In genomic region chr6:31831350-31832215, GRCh38 we compare ENCODE assay signal across 9 cellular contexts. TPM values are rescaled to one million over a fixed set of nuclear protein-coding genes. Genes with fewer than 3 reads are reported as not detected.
DNase-seq lines count a peak whose midpoint lies in the region; ATAC-seq, FAIRE-seq and TF ChIP-seq lines count a peak whose summit lies in the region.
"Had no signal": no experiment of that assay in that cellular context is flagged by ENCODE, and none has a peak within 500 bp of the region (broad histone marks: within the 10 kb centered on the region; RNA-seq: fewer than 3 reads in every experiment).

No MANE protein-coding gene starts in this region.

- peaks cover 72% of the 10 kb centered on the region for H3K79me2 ChIP-seq in DOHH2 (ENCODE audit: control insufficient read depth, low read length)
- peaks cover 44% of the 10 kb centered on the region for H3K79me2 ChIP-seq in parathyroid adenoma

- H3K27me3 ChIP-seq in DOHH2 (ENCODE audit: control insufficient read depth, low read length) (no peaks in the 10 kb centered on the region), endodermal cell (ENCODE audit: control insufficient read depth, insufficient read depth, low read length, poor library complexity, severe bottlenecking) (no peaks in the 10 kb centered on the region), parathyroid adenoma (ENCODE audit: control insufficient read depth, insufficient read depth, low read length) (no peaks in the 10 kb centered on the region)

- H3K27ac ChIP-seq in DOHH2 (ENCODE audit: low read depth, low read length) (0 out of 2 replicates have a peak overlapping the region, but pooled peaks have one; percentile 71), endodermal cell (ENCODE audit: low read depth, low read length) (no peak overlapping the region), parathyroid adenoma (peak overlapping the region; percentile 80)

- peaks cover 14% of the 10 kb centered on the region for H3K4me1 Mint-ChIP-seq in endodermal cell

- no peak overlapping the region for H2AFZ ChIP-seq in parathyroid adenoma

- TF ChIP-seq CTCF in DOHH2 (IDR thresholded peaks at IDR 0.05; ENCODE audit: low read depth, low read length, poor library complexity, severe bottlenecking) (no peak), endodermal cell (conservative IDR thresholded peaks at IDR 0.05) (no peak), parathyroid adenoma (IDR thresholded peaks at IDR 0.05) (no peak)

- H3K4me3 ChIP-seq in DOHH2 (ENCODE audit: low read length) = peak overlapping the region; percentile 74
- peak overlapping the region; percentile 95 for H3K4me3 ChIP-seq in endodermal cell (ENCODE audit: low read length)
- H3K4me3 ChIP-seq in parathyroid adenoma (ENCODE audit: low read depth, low read length) = peak overlapping the region; percentile 90

- no peak for ATAC-seq in GM21786 (IDR thresholded peaks at IDR 0.05; ENCODE audit: unreplicated experiment)

- peaks cover 49% of the 10 kb centered on the region for H3K4me1 ChIP-seq in DOHH2 (ENCODE audit: control insufficient read depth, low read length)
- H3K4me1 ChIP-seq in endodermal cell (ENCODE audit: control insufficient read depth, insufficient read depth, low read length) = no peaks in the 10 kb centered on the region
- H3K4me1 ChIP-seq in parathyroid adenoma = peaks cover 14% of the 10 kb centered on the region

- H3F3A ChIP-seq in DOHH2 (ENCODE audit: control insufficient read depth, insufficient read depth) = peaks cover 42% of the 10 kb centered on the region

- H3K9me3 Mint-ChIP-seq in endodermal cell = no peaks in the 10 kb centered on the region

- H3K9me3 ChIP-seq in DOHH2 (ENCODE audit: control insufficient read depth, insufficient read depth, low read length) (no peaks in the 10 kb centered on the region), endodermal cell (ENCODE audit: control insufficient read depth, low read length) (no peaks in the 10 kb centered on the region), parathyroid adenoma (ENCODE audit: control insufficient read depth, low read length) (no peaks in the 10 kb centered on the region)

- H3K27ac Mint-ChIP-seq in endodermal cell = no peak overlapping the region

- no peak for FAIRE-seq in GM19239 (lab: Jason Lieb, UNC)

- H3K36me3 Mint-ChIP-seq in endodermal cell (ENCODE audit: low read depth) = peaks cover 15% of the 10 kb centered on the region

- H4K20me1 ChIP-seq in DOHH2 (ENCODE audit: control insufficient read depth, insufficient read depth, low read depth, low read length) = no peaks in the 10 kb centered on the region

- H3K9ac ChIP-seq in endodermal cell (ENCODE audit: extremely low read depth, low read length, poor library complexity, severe bottlenecking) (no peak overlapping the region), parathyroid adenoma (no peak overlapping the region)

- peaks cover 28% of the 10 kb centered on the region for H3K36me3 ChIP-seq in DOHH2 (ENCODE audit: control insufficient read depth, low read length)
- peaks cover 8% of the 10 kb centered on the region for H3K36me3 ChIP-seq in endodermal cell (ENCODE audit: control insufficient read depth, insufficient read depth, low read length)
- no peaks in the 10 kb centered on the region for H3K36me3 ChIP-seq in parathyroid adenoma (ENCODE audit: control insufficient read depth, insufficient read depth, low read length)

- WGBS in endodermal cell (ENCODE audit: insufficient coverage in 1 of 2, insufficient read length in 1 of 2), 2 experiments = 96% methylated on average over 8 to 15 of the region's 15 CpGs

- DNase-seq in NOMO-1 treated with dmso at 0.1 percent for 144 hours (lab: John Stamatoyannopoulos, UW; ENCODE audit: unreplicated experiment) (peak; percentile 26), endodermal cell (no peak), islet precursor cell (no peak), GM19239 (ENCODE audit: insufficient read length, low spot score) (no peak), NCI-H2107 (lab: John Stamatoyannopoulos, UW) (no peak)
- DNase-seq: NCI-H2029 had no signal

- H3K4me2 ChIP-seq in DOHH2 (ENCODE audit: low read length) (peak overlapping the region; percentile 69), parathyroid adenoma (ENCODE audit: low read length) (peak overlapping the region; percentile 97)

- no peaks in the 10 kb centered on the region for H3K9me2 ChIP-seq in DOHH2 (replicated peaks; ENCODE audit: control insufficient read depth, low read length)

- H3K4me3 Mint-ChIP-seq in endodermal cell = peak overlapping the region; percentile 68

- H3K27me3 Mint-ChIP-seq in endodermal cell (ENCODE audit: insufficient read depth) = no peaks in the 10 kb centered on the region

RNA-seq across cellular contexts. Expression of gene HSPA1B, which starts 4.0 kb away (rescaled TPM):
- total RNA-seq in endodermal cell = 10 to 100 TPM; 61.8 to 83.9 TPM
- polyA plus RNA-seq in endodermal cell (2013, experiment 1 of 2) = 64.0 TPM
- 54.0 TPM for polyA plus RNA-seq in endodermal cell (2013, experiment 2 of 2)

RNA-seq across cellular contexts. Expression of gene HSPA1A, which starts 16.2 kb away (rescaled TPM):
- 10 to 100 TPM; 53.1 to 62.6 TPM for total RNA-seq in endodermal cell
- polyA plus RNA-seq in endodermal cell (2013, experiment 1 of 2) = 50.5 TPM
- 49.6 TPM for polyA plus RNA-seq in endodermal cell (2013, experiment 2 of 2)

RNA-seq across cellular contexts. Expression of gene HSPA1L, which starts 16.5 kb away (rescaled TPM):
- 1 to 10 TPM; 1.2 to 1.5 TPM for total RNA-seq in endodermal cell
- polyA plus RNA-seq in endodermal cell (2013, experiment 1 of 2) = 1.1 TPM
- 1.4 TPM for polyA plus RNA-seq in endodermal cell (2013, experiment 2 of 2)

RNA-seq across cellular contexts. Expression of gene LSM2, which starts 24.8 kb away (rescaled TPM):
- total RNA-seq in endodermal cell = 100 to 1,000 TPM; 106 to 119 TPM
- 131 TPM for polyA plus RNA-seq in endodermal cell (2013, experiment 1 of 2)
- polyA plus RNA-seq in endodermal cell (2013, experiment 2 of 2) = 120 TPM

RNA-seq across cellular contexts. Expression of gene NEU1, which starts 31.0 kb away (rescaled TPM):
- 10 to 100 TPM; 42.4 to 50.7 TPM for total RNA-seq in endodermal cell
- polyA plus RNA-seq in endodermal cell (2013, experiment 1 of 2) = 37.3 TPM
- polyA plus RNA-seq in endodermal cell (2013, experiment 2 of 2) = 34.3 TPM
